In genomic region chr6:79375635-79376425, GRCh38 we compare ENCODE assay signal across 12 cellular contexts.
"Had no signal": no experiment of that assay in that cellular context is flagged by ENCODE, and none has a peak within 500 bp of the region (broad histone marks: within the 10 kb centered on the region; RNA-seq: fewer than 3 reads in every experiment).

No MANE protein-coding gene starts in this region.

- ATAC-seq: activated naive CD4-positive, alpha-beta T cell treated with anti-CD3 and anti-CD28 coated beads, Interleukin-2, amount 50 U/mL, for 72 hours; left lobe of liver; stimulated activated naive B cell treated with anti-CD40 and anti-IgM and Interleukin-4, amounts not matched to agents 10 μg/mL and 1 μg/mL and 100 μg/mL, for 72 hours had no signal

- DNase-seq: activated B cell treated with CpG ODN at 0.5 μM for 24 hours; activated CD4-positive, alpha-beta memory T cell treated with anti-CD3 and anti-CD28 coated beads for 36 hours; activated CD4-positive, alpha-beta T cell treated with anti-CD3 and anti-CD28 coated beads for 4 hours; activated gamma-delta T cell treated with Interleukin-2 at 50 U/mL for 16 hours; activated T-cell treated with anti-CD3 and anti-CD28 coated beads for 4 hours; adrenal gland; nephron progenitor cell; occipital lobe; posterior cingulate gyrus; stimulated activated naive B cell treated with anti-CD40 and anti-IgM and Interleukin-4, amounts not matched to agents 10 μg/mL and 1 μg/mL and 100 μg/mL, for 72 hours had no signal
